ENCODE assay signal across 8 cellular contexts in the genomic region with DNA sequence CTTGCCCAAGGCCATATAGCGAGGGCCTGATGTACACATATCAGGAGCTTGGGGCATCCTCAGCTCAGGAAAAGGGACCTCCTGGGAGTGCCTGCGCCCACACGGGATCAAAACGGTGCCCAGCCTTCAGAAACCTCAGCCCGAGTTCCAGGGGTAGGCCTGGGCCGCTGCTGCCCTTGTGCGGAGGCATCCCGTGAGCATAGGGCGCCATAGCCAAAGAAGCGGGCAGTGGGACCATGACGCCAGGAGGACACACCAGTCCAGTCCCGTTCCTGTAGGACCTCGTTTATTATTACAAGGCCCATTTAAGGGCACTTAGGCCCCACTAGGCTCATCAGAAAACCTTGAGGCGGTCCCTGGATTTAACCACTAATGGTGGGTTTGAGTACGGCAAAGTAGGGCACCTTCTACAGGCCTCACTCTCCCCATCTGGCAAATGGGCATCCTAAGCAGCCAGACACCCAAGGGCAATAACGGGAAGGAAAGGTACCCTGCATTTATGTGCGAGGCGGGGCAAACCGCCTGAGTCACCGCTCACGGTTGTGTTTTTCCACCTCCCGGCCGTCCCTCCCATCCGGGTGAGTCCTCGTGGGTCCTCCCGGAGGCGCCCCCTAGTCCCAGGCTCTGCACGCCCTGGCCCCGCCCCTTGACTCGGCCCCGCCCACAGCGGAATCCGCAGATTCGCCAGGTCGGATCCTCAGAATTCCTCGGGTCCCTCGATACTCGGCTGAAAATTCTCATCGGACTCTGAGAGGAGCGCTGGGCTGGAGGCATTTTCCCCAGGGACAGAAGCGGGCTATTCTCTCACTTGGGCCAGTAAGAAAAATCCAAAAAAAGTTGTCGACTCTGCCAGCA. TPM values are rescaled to one million over a fixed set of nuclear protein-coding genes. Genes with fewer than 3 reads are reported as not detected.
DNase-seq lines count a peak whose midpoint lies in the region; ATAC-seq and TF ChIP-seq lines count a peak whose summit lies in the region.

No MANE protein-coding gene starts in this region.

- H2BK12ac ChIP-seq in mesenchymal stem cell (ENCODE audit: low read length in 2 of 2) = peak overlapping the region; percentile 14 to 63

- ATAC-seq in GM18517 (IDR thresholded peaks at IDR 0.05; ENCODE audit: unreplicated experiment) = peak; percentile 27
- peak; percentile 46 for ATAC-seq in HG03342 (IDR thresholded peaks at IDR 0.05; ENCODE audit: unreplicated experiment)

- peak overlapping the region; percentile 100 for H3K9ac ChIP-seq in mesenchymal stem cell (ENCODE audit: low read length)

- WGBS in mesenchymal stem cell = 33% methylated on average over 42 of the region's 42 CpGs

- H2BK5ac ChIP-seq in mesenchymal stem cell (ENCODE audit: low read depth, low read length, poor library complexity, severe bottlenecking) = peak overlapping the region; percentile 87

- no peak overlapping the region for H3K23ac ChIP-seq in mesenchymal stem cell (ENCODE audit: low read length in 2 of 2)

- H2AFZ ChIP-seq in mesenchymal stem cell (ENCODE audit: low read depth, low read length) = peak overlapping the region; percentile 5

- H3K27me3 ChIP-seq in A673 (replicated peaks; ENCODE audit: insufficient read depth, low read depth, low read length, poor library complexity) (no peaks in the 10 kb centered on the region), mesenchymal stem cell (ENCODE audit: control insufficient read depth in 1 of 2, insufficient read depth in 1 of 2, low read length in 2 of 2) (no peaks in the 10 kb centered on the region)
- H3K27me3 ChIP-seq in effector memory CD4-positive, alpha-beta T cell (replicated peaks; ENCODE audit: control insufficient read depth, insufficient read depth, low read length, poor library complexity, severe bottlenecking) = no peaks in the 10 kb centered on the region

- H3K18ac ChIP-seq in mesenchymal stem cell (ENCODE audit: low read depth in 1 of 2, low read length in 2 of 2) = peak overlapping the region; percentile 86 to 100

- CTCF ChIA-PET in A673 (lab: Charles Lee) = no interaction called here

- H3K27ac ChIP-seq in A673 (ENCODE audit: low read depth, low read length, poor library complexity, severe bottlenecking) = peak overlapping the region; percentile 99
- H3K27ac ChIP-seq in effector memory CD4-positive, alpha-beta T cell (ENCODE audit: insufficient read depth, low read length, poor library complexity, severe bottlenecking) = peak overlapping the region; percentile 98
- peak overlapping the region; percentile 99 for H3K27ac ChIP-seq in mesenchymal stem cell (ENCODE audit: low read length, poor library complexity, severe bottlenecking)

- H3K9me3 ChIP-seq in A673 (ENCODE audit: low read depth, low read length, poor library complexity, severe bottlenecking) = no peaks in the 10 kb centered on the region
- no peaks in the 10 kb centered on the region for H3K9me3 ChIP-seq in effector memory CD4-positive, alpha-beta T cell (ENCODE audit: control insufficient read depth, low read length)
- H3K9me3 ChIP-seq in mesenchymal stem cell (ENCODE audit: control insufficient read depth, low read length) = no peaks in the 10 kb centered on the region

- POLR2A ChIA-PET in A673 (lab: Charles Lee; ENCODE audit: low non-redundant PET) = no interaction called here

- peak overlapping the region; percentile 79 for H3K4me2 ChIP-seq in mesenchymal stem cell (ENCODE audit: low read length, poor library complexity, severe bottlenecking)

- H2BK15ac ChIP-seq in mesenchymal stem cell (ENCODE audit: low read depth, poor library complexity, severe bottlenecking) = no peak overlapping the region

- H3K4me3 ChIP-seq in A673 (ENCODE audit: low read depth, low read length, poor library complexity, severe bottlenecking) (peak overlapping the region; percentile 80), mesenchymal stem cell (ENCODE audit: insufficient read depth in 1 of 2, low read depth in 1 of 2, low read length in 2 of 2) (peak overlapping the region; percentile 80 to 94)
- peak overlapping the region; percentile 98 for H3K4me3 ChIP-seq in effector memory CD4-positive, alpha-beta T cell (ENCODE audit: insufficient read depth, low read depth, low read length, poor library complexity, severe bottlenecking)

- H3K36me3 ChIP-seq in A673 (ENCODE audit: insufficient read depth, low read length, poor library complexity, severe bottlenecking) (peaks cover 30% of the 10 kb centered on the region), mesenchymal stem cell (ENCODE audit: control insufficient read depth in 1 of 2, insufficient read depth in 2 of 2, low read depth in 1 of 2, low read length in 2 of 2) (peaks cover 32 to 33% of the 10 kb centered on the region in 2 experiments)
- peaks cover 26% of the 10 kb centered on the region for H3K36me3 ChIP-seq in effector memory CD4-positive, alpha-beta T cell (ENCODE audit: control insufficient read depth, insufficient read depth, low read length)

- BruUV-seq in A673 (replicated peaks; lab: Mats Ljungman, UMichigan) = TSS peak; percentile 85

- peak overlapping the region; percentile 81 for H4K91ac ChIP-seq in mesenchymal stem cell (ENCODE audit: low read length)

- peaks cover 10% of the 10 kb centered on the region for H3K4me1 ChIP-seq in A673 (ENCODE audit: insufficient read depth, low read length, poor library complexity, severe bottlenecking)
- peaks cover 22% of the 10 kb centered on the region for H3K4me1 ChIP-seq in effector memory CD4-positive, alpha-beta T cell (ENCODE audit: control insufficient read depth, insufficient read depth, low read length, poor library complexity, severe bottlenecking)
- H3K4me1 ChIP-seq in mesenchymal stem cell (ENCODE audit: control insufficient read depth, insufficient read depth, low read depth, low read length) = peaks cover 22% of the 10 kb centered on the region

- peak overlapping the region; percentile 74 for H4K8ac ChIP-seq in mesenchymal stem cell (ENCODE audit: low read length)

- intact Hi-C loops in A673 (cut with micrococcal nuclease; ENCODE audit: unreplicated experiment) = loop anchor here (10.0 kb wide), 3 partner anchors 138 to 908 kb away; partner anchors contain the start of gene VKORC1

- no peak overlapping the region for H3K14ac ChIP-seq in mesenchymal stem cell (ENCODE audit: low read length in 2 of 2)

- H2BK120ac ChIP-seq in mesenchymal stem cell (ENCODE audit: low read depth, low read length) = peak overlapping the region; percentile 44

- TF ChIP-seq CTCF in A673 (conservative IDR thresholded peaks at IDR 0.05; ENCODE audit: low read depth, low read length) = peak; percentile 47; the same call in 1 of the 2 replicates

- DNase-seq in A673 (ENCODE audit: low spot score) (peak; percentile 92), NCI-H82 treated with DMSO at 0.1 percent for 48 hours (lab: John Stamatoyannopoulos, UW; ENCODE audit: unreplicated experiment) (peak; percentile 27), mesenchymal stem cell (peak; percentile 94)
- DNase-seq in activated CD8-positive, alpha-beta memory T cell treated with anti-CD3 and anti-CD28 coated beads for 24 hours = peak; percentile 97
- peak; percentile 78 to 81 (median 80) for DNase-seq in effector memory CD4-positive, alpha-beta T cell
- DNase-seq in stimulated activated CD8-positive, alpha-beta memory T cell treated with anti-CD3 and anti-CD28 coated beads, Interleukin-15, amount 100 ng/mL, for 1 hour (ENCODE audit: low read depth) = peak; percentile 79

- H3K4ac ChIP-seq in mesenchymal stem cell (ENCODE audit: low read depth in 1 of 2, low read length in 2 of 2) = peak overlapping the region; percentile 50 to 55

- peaks cover 27% of the 10 kb centered on the region for H3K79me1 ChIP-seq in mesenchymal stem cell (replicated peaks; ENCODE audit: low read length, poor library complexity, severe bottlenecking)

- peak overlapping the region; percentile 14 for H2AK5ac ChIP-seq in mesenchymal stem cell (ENCODE audit: low read length, severe bottlenecking)

RNA-seq across cellular contexts. Expression of gene SETD1A, which starts 0.7 kb away (rescaled TPM):
- 31.4 and 37.1 TPM in 2 replicates for total RNA-seq in A673 (2021)
- 11.7 TPM for polyA plus RNA-seq in mesenchymal stem cell (2013, experiment 1 of 2)
- 10.9 TPM for polyA plus RNA-seq in mesenchymal stem cell (2013, experiment 2 of 2)

RNA-seq across cellular contexts. Expression of gene ORAI3, which starts 8.0 kb away (rescaled TPM):
- total RNA-seq in A673 (2021) = 2.1 and 4.3 TPM in 2 replicates
- polyA plus RNA-seq in mesenchymal stem cell (2013, experiment 1 of 2) = 63.4 TPM
- polyA plus RNA-seq in mesenchymal stem cell (2013, experiment 2 of 2) = 64.8 TPM

RNA-seq across cellular contexts. Expression of gene HSD3B7, which starts 28.2 kb away (rescaled TPM):
- total RNA-seq in A673 (2021) = 0.85 and 0.95 TPM in 2 replicates
- polyA plus RNA-seq in mesenchymal stem cell (2013, experiment 1 of 2) = 9.2 TPM
- 9.4 TPM for polyA plus RNA-seq in mesenchymal stem cell (2013, experiment 2 of 2)

RNA-seq across cellular contexts. Expression of gene FBXL19, which starts 33.5 kb away (rescaled TPM):
- total RNA-seq in A673 (2021) = 37.0 and 39.3 TPM in 2 replicates
- 21.4 TPM for polyA plus RNA-seq in mesenchymal stem cell (2013, experiment 1 of 2)
- 20.2 TPM for polyA plus RNA-seq in mesenchymal stem cell (2013, experiment 2 of 2)

RNA-seq across cellular contexts. Expression of gene STX1B, which starts 53.6 kb away (rescaled TPM):
- total RNA-seq in A673 (2021) = 0.62 and 1.1 TPM in 2 replicates
- polyA plus RNA-seq in mesenchymal stem cell (2013, experiment 1 of 2) = 0.47 TPM
- 0.37 TPM for polyA plus RNA-seq in mesenchymal stem cell (2013, experiment 2 of 2)

Comparison
In these comparisons a context has a peak if more than half of its experiments do, and no peak if none do; other contexts are left out.
1. Peak in every context shown above with its lines: DNase-seq, ATAC-seq, H3K4me3 ChIP-seq and H3K27ac ChIP-seq.
2. DNase-seq: peak in every context shown above with its lines; median percentile 97 in activated CD8-positive, alpha-beta memory T cell treated with anti-CD3 and anti-CD28 coated beads for 24 hours; 94 in mesenchymal stem cell; 92 in A673; 80 in effector memory CD4-positive, alpha-beta T cell; 79 in stimulated activated CD8-positive, alpha-beta memory T cell treated with anti-CD3 and anti-CD28 coated beads, Interleukin-15, amount 100 ng/mL, for 1 hour; 27 in NCI-H82 treated with DMSO at 0.1 percent for 48 hours.